5 cellular contexts compared by ENCODE assay signal in the genomic region with DNA sequence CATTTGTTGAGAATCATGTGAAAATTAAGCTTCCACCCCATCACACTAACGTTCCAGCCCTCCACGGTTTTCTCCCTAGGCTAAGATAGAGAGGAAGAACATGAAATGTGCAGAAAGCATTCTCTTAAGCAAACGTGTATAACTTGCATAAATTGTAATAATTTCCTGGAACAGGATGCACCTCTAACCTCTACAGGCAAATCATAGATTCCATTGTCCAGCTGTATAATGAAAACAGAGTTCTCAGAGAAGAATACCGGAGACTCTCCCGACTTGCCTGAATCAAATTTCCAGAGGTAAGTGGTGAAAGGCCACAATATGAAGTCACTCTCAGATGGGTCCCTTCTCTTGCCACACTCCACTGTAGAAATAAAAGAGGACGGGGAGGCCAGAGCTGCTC.
DNase-seq lines count a peak whose midpoint lies in the region; TF ChIP-seq lines count a peak whose summit lies in the region.
"Not testable (repeated sequence)": the region's sequence is repeated elsewhere in the genome, so short reads cannot be mapped to it uniquely, and the experiment has no call there.

No MANE protein-coding gene starts in this region.

- TF ChIP-seq CTCF in cardiac fibroblast (IDR thresholded peaks at IDR 0.05; ENCODE audit: low read depth, low read length); fibroblast of pulmonary artery (IDR thresholded peaks at IDR 0.05; ENCODE audit: low read length, missing control alignments): not testable (repeated sequence)

- DNase-seq in cardiac fibroblast (ENCODE audit: low read depth in 2 of 2) (peak; percentile 21 to 48), dermis blood vessel endothelial cell (peak; percentile 47), fibroblast of pulmonary artery (ENCODE audit: low read depth) (peak; percentile 56), lung microvascular endothelial cell (ENCODE audit: low read depth in 2 of 2) (peak; percentile 18 to 54), skeletal muscle cell (ENCODE audit: low read depth) (peak; percentile 4)

- not testable (repeated sequence) for H3K4me3 ChIP-seq in cardiac fibroblast (replicated peaks in 1 of 2; ENCODE audit: low read depth in 2 of 2, low read length in 2 of 2); fibroblast of pulmonary artery (replicated peaks; ENCODE audit: low read depth, low read length); skeletal muscle cell (ENCODE audit: low read depth, low read length)

Comparison
In these comparisons a context has a peak if more than half of its experiments do, and no peak if none do; other contexts are left out.
1. DNase-seq: peak in every context shown above with its lines; median percentile 56 in fibroblast of pulmonary artery; 47 in dermis blood vessel endothelial cell; 36 in lung microvascular endothelial cell; 34 in cardiac fibroblast; 4 in skeletal muscle cell.